ENCODE assay signal across 1 cellular context in genomic region chr2:9232886-9233285, GRCh38.
TF ChIP-seq lines count a peak whose summit lies in the region.

No MANE protein-coding gene starts in this region.

TF ChIP-seq in neural cell, 6 proteins besides CTCF, POLR2A, EP300 and RAD21:
- TF ChIP-seq REST (IDR thresholded peaks at IDR 0.05; ENCODE audit: borderline replicate concordance) (peak; percentile 69), MXI1 (conservative IDR thresholded peaks at IDR 0.05; ENCODE audit: poor library complexity, severe bottlenecking) (no peak)
